ENCODE assay signal across 19 cellular contexts in genomic region chr13:113995051-113995601, GRCh38. TPM values are rescaled to one million over a fixed set of nuclear protein-coding genes. Genes with fewer than 3 reads are reported as not detected.
DNase-seq lines count a peak whose midpoint lies in the region; ATAC-seq, FAIRE-seq and TF ChIP-seq lines count a peak whose summit lies in the region.
"Had no signal": no experiment of that assay in that cellular context is flagged by ENCODE, and none has a peak within 500 bp of the region (broad histone marks: within the 10 kb centered on the region; RNA-seq: fewer than 3 reads in every experiment).

No MANE protein-coding gene starts in this region.

- no peak for TF ChIP-seq POLR2A in K562 (conservative IDR thresholded peaks at IDR 0.05)
- TF ChIP-seq POLR2A in suprapubic skin (IDR thresholded peaks at IDR 0.05): no peak

- no peak for FAIRE-seq in K562 (lab: Jason Lieb, UNC)
- FAIRE-seq: H1 had no signal

- in situ Hi-C loops in K562 (cut with MboI): no loop called here

- H3K27me3 ChIP-seq in K562 (ENCODE audit: control insufficient read depth in 2 of 2, insufficient read depth in 2 of 2, low read length in 2 of 2) (no peaks in the 10 kb centered on the region), lower lobe of right lung (ENCODE audit: low read depth) (no peaks in the 10 kb centered on the region), suprapubic skin (no peaks in the 10 kb centered on the region)

- no peak for ATAC-seq in natural killer cell treated with Interleukin-12 subunit alpha and Interleukin-12 subunit beta and Interleukin-15 and Interleukin-18, amount 100 ng/mL, for 72 hours
- ATAC-seq in natural killer cell: no peak
- no peak for ATAC-seq in K562
- ATAC-seq in lower lobe of right lung: no peak
- ATAC-seq: Panc1 had no signal

- TF ChIP-seq EP300 in K562 (IDR thresholded peaks at IDR 0.05; ENCODE audit: low read length): no peak
- TF ChIP-seq EP300 in suprapubic skin (IDR thresholded peaks at IDR 0.05): no peak

- no peak overlapping the region for H3K27ac ChIP-seq in K562 (ENCODE audit: extremely low read depth, low read depth, low read length)
- H3K27ac ChIP-seq in lower lobe of right lung: no peak overlapping the region
- H3K27ac ChIP-seq in suprapubic skin: no peak overlapping the region
- H3K27ac ChIP-seq: HL-60, KMS-11 had no signal

- TF ChIP-seq CTCF in natural killer cell (IDR thresholded peaks at IDR 0.05): no peak
- TF ChIP-seq CTCF in K562 (IDR thresholded peaks at IDR 0.05 in 2 of 3, conservative IDR thresholded peaks at IDR 0.05 in 1 of 3; ENCODE audit: insufficient read depth in 2 of 3, low read depth in 1 of 3, low read length in 3 of 3): no peak
- TF ChIP-seq CTCF in lower lobe of right lung (IDR thresholded peaks at IDR 0.05): no peak
- no peak for TF ChIP-seq CTCF in suprapubic skin (IDR thresholded peaks at IDR 0.05)

- H3K4me1 Mint-ChIP-seq in natural killer cell treated with Interleukin-12 subunit alpha and Interleukin-12 subunit beta and Interleukin-15 and Interleukin-18, amount 100 ng/mL, for 72 hours (ENCODE audit: low read depth in 2 of 2): peaks cover 4 to 6% of the 10 kb centered on the region in 2 donors
- H3K4me1 Mint-ChIP-seq in natural killer cell: peaks cover 8 to 23% of the 10 kb centered on the region in 2 donors

- H2AFZ ChIP-seq in K562 (ENCODE audit: low read depth, low read length): no peak overlapping the region

- H3K4me3 ChIP-seq in K562 (no peak overlapping the region), lower lobe of right lung (no peak overlapping the region), suprapubic skin (no peak overlapping the region)

- intact Hi-C loops in natural killer cell (cut with micrococcal nuclease): no loop called here
- intact Hi-C loops in K562 (cut with micrococcal nuclease): no loop called here
- intact Hi-C loops in lower lobe of right lung (cut with DNase I): no loop called here

- no peak for TF ChIP-seq RAD21 in K562 (CRISPR knock-in tag; conservative IDR thresholded peaks at IDR 0.05 in 1 of 2, IDR thresholded peaks at IDR 0.05 in 1 of 2)

- H3K36me3 Mint-ChIP-seq in natural killer cell treated with Interleukin-12 subunit alpha and Interleukin-12 subunit beta and Interleukin-15 and Interleukin-18, amount 100 ng/mL, for 72 hours: peaks cover 8% of the 10 kb centered on the region
- H3K36me3 Mint-ChIP-seq in natural killer cell: no peaks in the 10 kb centered on the region

- H3K79me2 ChIP-seq in K562 (ENCODE audit: control insufficient read depth, insufficient read depth, low read length): no peaks in the 10 kb centered on the region

- H3K9me3 Mint-ChIP-seq in natural killer cell treated with Interleukin-12 subunit alpha and Interleukin-12 subunit beta and Interleukin-15 and Interleukin-18, amount 100 ng/mL, for 72 hours: no peaks in the 10 kb centered on the region
- H3K9me3 Mint-ChIP-seq in natural killer cell: no peaks in the 10 kb centered on the region
- H3K9me3 Mint-ChIP-seq: HFFc6 had no signal

- H3K9me1 ChIP-seq in K562 (ENCODE audit: control insufficient read depth, insufficient read depth, low read length): no peaks in the 10 kb centered on the region

- CTCF ChIA-PET in K562 (lab: Yijun Ruan, JAX; ENCODE audit: low intra/inter-chr PET ratio): no interaction called here

- POLR2A ChIA-PET in K562 (lab: Yijun Ruan, JAX): interaction anchor here (0.7 kb wide), 1 partner anchor 1830 kb away, joined by 3 read pairs; no protein-coding TSS in a partner anchor

- no peak overlapping the region for H3K9ac ChIP-seq in K562 (ENCODE audit: insufficient read depth in 1 of 2, low read depth in 2 of 2, low read length in 2 of 2)
- H3K9ac ChIP-seq: KMS-11 had no signal

- H3K4me1 ChIP-seq in K562 (replicated peaks in 1 of 2; ENCODE audit: control insufficient read depth in 2 of 2, insufficient read depth in 2 of 2, low read length in 2 of 2) (peaks cover 0 to 6% of the 10 kb centered on the region in 2 experiments; a peak in 1 of 5 replicates), lower lobe of right lung (peaks cover 5% of the 10 kb centered on the region), suprapubic skin (peaks cover 16% of the 10 kb centered on the region)

- no peaks in the 10 kb centered on the region; the same call in 1 of the 2 replicates for H3K9me3 ChIP-seq in K562 (replicated peaks; ENCODE audit: control insufficient read depth, insufficient read depth, low read depth, low read length)
- H3K9me3 ChIP-seq in lower lobe of right lung: no peaks in the 10 kb centered on the region
- no peaks in the 10 kb centered on the region for H3K9me3 ChIP-seq in suprapubic skin

- H3K27me3 Mint-ChIP-seq in natural killer cell treated with Interleukin-12 subunit alpha and Interleukin-12 subunit beta and Interleukin-15 and Interleukin-18, amount 100 ng/mL, for 72 hours: no peaks in the 10 kb centered on the region
- no peaks in the 10 kb centered on the region for H3K27me3 Mint-ChIP-seq in natural killer cell (ENCODE audit: low read depth in 2 of 2)

- 89% methylated on average over 12 of the region's 23 CpGs for WGBS in K562 (ENCODE audit: insufficient coverage, low coverage, missing lambda C conversion rate)
- WGBS in suprapubic skin: 76% methylated on average over 5 of the region's 23 CpGs

- BruUV-seq in K562 (replicated peaks; lab: Mats Ljungman, UMichigan): no TSS peak

- peak; percentile 56 for DNase-seq in natural killer cell treated with Interleukin-12 subunit alpha and Interleukin-12 subunit beta and Interleukin-15 and Interleukin-18, amount 100 ng/mL, for 72 hours (ENCODE audit: low spot score)
- no peak for DNase-seq in natural killer cell
- DNase-seq in K562 (ENCODE audit: extremely low read depth in 1 of 4, low spot score in 3 of 4): no peak
- DNase-seq in lower lobe of right lung: peak; percentile 37
- DNase-seq in suprapubic skin (ENCODE audit: low spot score in 2 of 2): peak; percentile 54 to 77
- no peak for DNase-seq in NCI-H2196 (lab: John Stamatoyannopoulos, UW; ENCODE audit: unreplicated experiment)
- DNase-seq in T1000 (lab: John Stamatoyannopoulos, UW): no peak
- no peak for DNase-seq in ureter (ENCODE audit: low spot score)
- DNase-seq: HFFc6, NCI-H1092 treated with DMSO at 0.1 percent for 48 hours, NCI-H187 treated with DMSO at 0.1 percent for 48 hours, NCI-H2171 treated with DMSO at 0.1 percent for 48 hours, NCI-H510A, NCI-H82 had no signal

- H4K20me1 ChIP-seq in K562 (replicated peaks; ENCODE audit: control insufficient read depth, insufficient read depth, low read length): no peaks in the 10 kb centered on the region

- H3K36me3 ChIP-seq in K562 (ENCODE audit: control insufficient read depth, insufficient read depth, low read length): peaks cover 33% of the 10 kb centered on the region; the same call in 2 of the 3 replicates
- H3K36me3 ChIP-seq in lower lobe of right lung: peaks cover 55% of the 10 kb centered on the region
- peaks cover 39% of the 10 kb centered on the region for H3K36me3 ChIP-seq in suprapubic skin

- no peak overlapping the region for H3K4me3 Mint-ChIP-seq in natural killer cell treated with Interleukin-12 subunit alpha and Interleukin-12 subunit beta and Interleukin-15 and Interleukin-18, amount 100 ng/mL, for 72 hours
- no peak overlapping the region for H3K4me3 Mint-ChIP-seq in natural killer cell
- H3K4me3 Mint-ChIP-seq: HFFc6 had no signal

- no peak overlapping the region for H3K27ac Mint-ChIP-seq in natural killer cell treated with Interleukin-12 subunit alpha and Interleukin-12 subunit beta and Interleukin-15 and Interleukin-18, amount 100 ng/mL, for 72 hours
- peak overlapping the region in 1 of 2 donors; percentile 59 for H3K27ac Mint-ChIP-seq in natural killer cell

- no peak overlapping the region for H3K4me2 ChIP-seq in K562 (ENCODE audit: insufficient read depth, low read length)
- H3K4me2 ChIP-seq: KMS-11 had no signal

TF ChIP-seq in K562, 482 proteins besides CTCF, POLR2A, EP300 and RAD21 (continues in another document):
- peak; percentile 45; the same call in 1 of the 2 replicates for TF ChIP-seq POLR2G (IDR thresholded peaks at IDR 0.05; ENCODE audit: low read depth, low read length)
- TF ChIP-seq GABPB2 (CRISPR knock-in tag; conservative IDR thresholded peaks at IDR 0.05): no peak

RNA-seq across cellular contexts. Expression of gene C13orf46, which starts 21.2 kb away (rescaled TPM):
- 1 to 10 TPM in 1 of 2 donors, under 1 TPM in 1; 0.64 to 1.4 TPM for total RNA-seq in natural killer cell treated with Interleukin-12 subunit alpha and Interleukin-12 subunit beta and Interleukin-15 and Interleukin-18, amount 100 ng/mL, for 72 hours
- total RNA-seq in natural killer cell: 10 to 100 TPM; 21.1 to 23.9 (median 23.5) TPM
- 0.26 and 0.49 TPM in 2 replicates for total RNA-seq in K562 (2011; cell fraction: chromatin; rRNA removed; ENCODE audit: low replicate concordance)
- total RNA-seq in K562 (2011; cell fraction: nucleolus; rRNA removed): 0.13 and 0.33 TPM in 2 replicates
- 0.22 and 0.23 TPM in 2 replicates for total RNA-seq in K562 (2011; cell fraction: nucleoplasm; rRNA removed)
- total RNA-seq in K562 (2014; rRNA removed): 0.05 TPM in 1 of 2 replicates, not detected in the other
- total RNA-seq in K562 (2014; rRNA removed; fragmentation: Illumina TruSeq; extraction: Trizol): not detected in 2 replicates
- total RNA-seq in K562 (2015; rRNA removed; fragmentation: Illumina TruSeq; extraction: Trizol): 0.04 TPM in 1 of 2 replicates, not detected in the other
- total RNA-seq in K562 (2021): 0.13 and 0.24 TPM in 2 replicates
- polyA plus RNA-seq in K562 (2011; rRNA removed): not detected in 2 replicates
- 0.03 and 0.06 TPM in 2 replicates for polyA plus RNA-seq in K562 (2011; cell fraction: cytosol; rRNA removed)
- 0.11 TPM in 2 replicates for polyA plus RNA-seq in K562 (2011; cell fraction: nucleus; rRNA removed)
- polyA plus RNA-seq in K562 (2012): 0.13 and 0.36 TPM in 2 replicates
- 0.06 and 0.10 TPM in 2 replicates for polyA plus RNA-seq in K562 (2014; fragmentation: Illumina TruSeq; extraction: Trizol)
- not detected for polyA plus RNA-seq in K562 (2014; fragmentation: Nextera tagmentation; extraction: Ambion mirVana)
- 0.05 TPM in 2 replicates for polyA plus RNA-seq in K562 (2014; rRNA removed)
- polyA minus RNA-seq in K562 (2011; rRNA and poly(A)+ RNA removed): not detected in 2 replicates
- polyA minus RNA-seq in K562 (2011; cell fraction: cytosol; rRNA and poly(A)+ RNA removed): not detected in 2 replicates
- polyA minus RNA-seq in K562 (2011; cell fraction: nucleus; rRNA and poly(A)+ RNA removed): 0.11 TPM in 1 of 2 replicates, not detected in the other
- 14.0 TPM for total RNA-seq in lower lobe of right lung
- 1 to 10 TPM in 1 of 4 donors, under 1 TPM in 3; 0.16 to 1.4 (median 0.53) TPM for total RNA-seq in suprapubic skin
- 7.5 TPM for total RNA-seq in ureter
- total RNA-seq: Daoy had no signal

Comparison
In these comparisons a context has a peak if more than half of its experiments do, and no peak if none do; other contexts are left out.
1. DNase-seq: peak in natural killer cell treated with Interleukin-12 subunit alpha and Interleukin-12 subunit beta and Interleukin-15 and Interleukin-18, amount 100 ng/mL, for 72 hours (single experiment), lower lobe of right lung (single experiment) and suprapubic skin (2 of 2); none in natural killer cell (single experiment), K562 (0 of 4), NCI-H2196 (single experiment), T1000 (single experiment) and ureter (single experiment).